In genomic region chr1:52659851-52660596, GRCh38 we compare ENCODE assay signal across 15 cellular contexts. TPM values are rescaled to one million over a fixed set of nuclear protein-coding genes. Genes with fewer than 3 reads are reported as not detected.
A peak's percentile ranks its signal among the peaks of the same experiment; 100 is the strongest.
DNase-seq lines count a peak whose midpoint lies in the region; ATAC-seq and TF ChIP-seq lines count a peak whose summit lies in the region.
"Had no signal": no experiment of that assay in that cellular context is flagged by ENCODE, and none has a peak within 500 bp of the region (broad histone marks: within the 10 kb centered on the region; RNA-seq: fewer than 3 reads in every experiment).

No MANE protein-coding gene starts in this region.

- H3K27ac ChIP-seq in iPS-18a (ENCODE audit: low read length) (no peak overlapping the region), testis (no peak overlapping the region), body of pancreas (no peak overlapping the region)
- H3K27ac ChIP-seq: heart left ventricle, Peyer's patch, tibial artery had no signal

- H3K9ac ChIP-seq in iPS-18a (ENCODE audit: low read length), result no peak overlapping the region

- 45 to 54% methylated on average over 10 to 13 of the region's 13 CpGs for WGBS in testis, 2 donors
- 72 to 79% methylated on average over 11 to 13 of the region's 13 CpGs for WGBS in body of pancreas, 2 donors

- no peaks in the 10 kb centered on the region for H3K27me3 Mint-ChIP-seq in activated naive CD4-positive, alpha-beta T cell treated with anti-CD3 and anti-CD28 coated beads, Interleukin-2, amount 50 U/mL, for 24 hours

- H3K4me3 Mint-ChIP-seq in activated naive CD4-positive, alpha-beta T cell treated with anti-CD3 and anti-CD28 coated beads, Interleukin-2, amount 50 U/mL, for 24 hours, result peak overlapping the region; percentile 8

- no peaks in the 10 kb centered on the region for H3K9me3 Mint-ChIP-seq in activated naive CD4-positive, alpha-beta T cell treated with anti-CD3 and anti-CD28 coated beads, Interleukin-2, amount 50 U/mL, for 24 hours

- H3K36me3 ChIP-seq in iPS-18a (ENCODE audit: control insufficient read depth, low read depth, low read length) (no peaks in the 10 kb centered on the region), testis (ENCODE audit: low read depth, missing control alignments) (no peaks in the 10 kb centered on the region), body of pancreas (replicated peaks in 1 of 2; ENCODE audit: insufficient read depth in 1 of 2, low read depth in 2 of 2) (no peaks in the 10 kb centered on the region)
- H3K36me3 ChIP-seq: heart left ventricle, Peyer's patch, tibial artery had no signal

- no peak for DNase-seq in activated naive CD4-positive, alpha-beta T cell (lab: John Stamatoyannopoulos, UW)
- DNase-seq in T1000 (lab: John Stamatoyannopoulos, UW), result peak; percentile 46
- DNase-seq in testis, result peak; percentile 22
- DNase-seq in activated gamma-delta T cell (lab: John Stamatoyannopoulos, UW), result no peak
- no peak for DNase-seq in body of pancreas
- DNase-seq: heart left ventricle, NCI-H187 treated with DMSO at 0.1 percent for 48 hours, Peyer's patch, tibial artery had no signal

- peaks cover 11% of the 10 kb centered on the region for H3K36me3 Mint-ChIP-seq in activated naive CD4-positive, alpha-beta T cell treated with anti-CD3 and anti-CD28 coated beads, Interleukin-2, amount 50 U/mL, for 24 hours

- peaks cover 28% of the 10 kb centered on the region for H3K4me1 Mint-ChIP-seq in activated naive CD4-positive, alpha-beta T cell treated with anti-CD3 and anti-CD28 coated beads, Interleukin-2, amount 50 U/mL, for 24 hours

- ATAC-seq in body of pancreas (no peak), HG02870 (IDR thresholded peaks at IDR 0.05; ENCODE audit: unreplicated experiment) (no peak)
- ATAC-seq: heart left ventricle had no signal

- no peak for TF ChIP-seq POLR2A in testis (IDR thresholded peaks at IDR 0.05)
- no peak for TF ChIP-seq POLR2A in body of pancreas (IDR thresholded peaks at IDR 0.05)

- no peaks in the 10 kb centered on the region for H3K27me3 ChIP-seq in iPS-18a (ENCODE audit: control insufficient read depth, insufficient read depth, low read length)
- no peaks in the 10 kb centered on the region for H3K27me3 ChIP-seq in testis
- H3K27me3 ChIP-seq in body of pancreas, result no peaks in the 10 kb centered on the region
- H3K27me3 ChIP-seq: heart left ventricle, Peyer's patch had no signal

- TF ChIP-seq CTCF in testis (IDR thresholded peaks at IDR 0.05) (no peak), body of pancreas (IDR thresholded peaks at IDR 0.05) (no peak)

- intact Hi-C loops in testis (cut with DNase I; ENCODE audit: low total_unique reads) (no loop called here), body of pancreas (cut with DNase I) (no loop called here)

- H3K9me3 ChIP-seq in iPS-18a (ENCODE audit: control insufficient read depth, low read depth, low read length) (no peaks in the 10 kb centered on the region), testis (no peaks in the 10 kb centered on the region), body of pancreas (no peaks in the 10 kb centered on the region)
- H3K9me3 ChIP-seq: heart left ventricle, Peyer's patch, tibial artery had no signal

- peak overlapping the region; percentile 1 for H3K4me3 ChIP-seq in iPS-18a (ENCODE audit: low read length)
- no peak overlapping the region for H3K4me3 ChIP-seq in testis
- H3K4me3 ChIP-seq in body of pancreas, result no peak overlapping the region
- H3K4me3 ChIP-seq: heart left ventricle, lung, Peyer's patch, tibial artery had no signal

- H3K27ac Mint-ChIP-seq in activated naive CD4-positive, alpha-beta T cell treated with anti-CD3 and anti-CD28 coated beads, Interleukin-2, amount 50 U/mL, for 24 hours, result peak overlapping the region; percentile 82

- peaks cover 30% of the 10 kb centered on the region for H3K4me1 ChIP-seq in iPS-18a (ENCODE audit: control insufficient read depth, low read depth, low read length)
- peaks cover 7% of the 10 kb centered on the region for H3K4me1 ChIP-seq in testis
- H3K4me1 ChIP-seq in body of pancreas, result peaks cover 6% of the 10 kb centered on the region
- H3K4me1 ChIP-seq: heart left ventricle, Peyer's patch had no signal

RNA-seq across cellular contexts. Expression of gene SHISAL2A, which starts 27.1 kb away (rescaled TPM):
- total RNA-seq in testis (1 to 10 TPM; 4.8 to 5.0 TPM), body of pancreas (not detected)
- 2.2 TPM for polyA plus RNA-seq in testis (ENCODE audit: insufficient read depth, low read depth, low replicate concordance)
- total RNA-seq: dermis microvascular lymphatic vessel endothelial cell, renal cortical epithelial cell had no signal

RNA-seq across cellular contexts. Expression of gene COA7, which starts 38.1 kb away (rescaled TPM):
- total RNA-seq in testis, result 10 to 100 TPM; 10.0 to 11.5 TPM
- polyA plus RNA-seq in testis (ENCODE audit: insufficient read depth, low read depth, low replicate concordance), result 8.7 TPM
- 1 to 10 TPM; 4.3 to 6.0 TPM for total RNA-seq in body of pancreas

RNA-seq across cellular contexts. Expression of gene GPX7, which starts 57.9 kb away (rescaled TPM):
- total RNA-seq in testis (10 to 100 TPM; 23.2 to 26.6 TPM), body of pancreas (10 to 100 TPM in 1 of 2 donors, 1 to 10 TPM in 1; 9.6 to 22.1 TPM)
- 14.5 TPM for polyA plus RNA-seq in testis (ENCODE audit: insufficient read depth, low read depth, low replicate concordance)

Comparison
In these comparisons a context has a peak if more than half of its experiments do, and no peak if none do; other contexts are left out.
1. DNase-seq: peak in T1000 (single experiment) and testis (single experiment); none in activated naive CD4-positive, alpha-beta T cell (0 of 4), activated gamma-delta T cell (single experiment) and body of pancreas (0 of 4).
2. RNA of gene SHISAL2A, which starts 27.1 kb away (total RNA-seq): 4.8 to 5.0 TPM in testis; not detected in body of pancreas; every median in the first group is over 4 times any median in the second.